Comparison of ENCODE assay signal across 8 cellular contexts in genomic region chr3:50503504-50503903, GRCh38. TPM values are rescaled to one million over a fixed set of nuclear protein-coding genes. Genes with fewer than 3 reads are reported as not detected.
A peak's percentile ranks its signal among the peaks of the same experiment; 100 is the strongest.
DNase-seq lines count a peak whose midpoint lies in the region; ATAC-seq and TF ChIP-seq lines count a peak whose summit lies in the region.

Gene CACNA2D2 (minus strand): TSS chr3:50503634. CDS start chr3:50503423, 211 bp downstream.

- peaks cover 6% of the 10 kb centered on the region for H3K4me1 Mint-ChIP-seq in CD4-positive, alpha-beta T cell (ENCODE audit: low read depth)
- peaks cover 4% of the 10 kb centered on the region for H3K4me1 Mint-ChIP-seq in activated CD8-positive, alpha-beta T cell treated with anti-CD3 and anti-CD28 coated beads for 36 hours (ENCODE audit: low read depth)

- peak within 1 kb of the TSS; percentile 83 for H3K4me3 Mint-ChIP-seq in CD4-positive, alpha-beta T cell
- peak within 1 kb of the TSS; percentile 63 for H3K4me3 Mint-ChIP-seq in activated CD8-positive, alpha-beta T cell treated with anti-CD3 and anti-CD28 coated beads for 36 hours

- H3K27me3 Mint-ChIP-seq in CD4-positive, alpha-beta T cell, result peaks cover 23% of the 10 kb centered on the region
- peaks cover 12% of the 10 kb centered on the region for H3K27me3 Mint-ChIP-seq in activated CD8-positive, alpha-beta T cell treated with anti-CD3 and anti-CD28 coated beads for 36 hours

- H3F3A ChIP-seq in Loucy (ENCODE audit: low read depth), result no peaks in the 10 kb centered on the region

- H3K9me2 ChIP-seq in Loucy (replicated peaks; ENCODE audit: low read depth, low read length), result no peaks in the 10 kb centered on the region

- peak; percentile 39 to 75 (median 59) for DNase-seq in CD4-positive, alpha-beta T cell
- DNase-seq in activated CD8-positive, alpha-beta T cell treated with anti-CD3 and anti-CD28 coated beads for 36 hours, result peak; percentile 60
- peak; percentile 52 to 56 (median 55) for DNase-seq in effector memory CD4-positive, alpha-beta T cell
- DNase-seq in stimulated activated CD8-positive, alpha-beta memory T cell treated with anti-CD3 and anti-CD28 coated beads, Interleukin-4, amount 100 ng/mL, for 48 hours, result peak; percentile 62
- no peak for DNase-seq in SHP77 treated with DMSO at 0.1 percent for 48 hours (lab: John Stamatoyannopoulos, UW)

- TF ChIP-seq CTCF in CD4-positive, alpha-beta T cell (IDR thresholded peaks at IDR 0.05), result no peak
- no peak for TF ChIP-seq CTCF in Loucy (conservative IDR thresholded peaks at IDR 0.05; ENCODE audit: low read length)
- no peak for TF ChIP-seq CTCF in activated CD8-positive, alpha-beta T cell treated with anti-CD3 and anti-CD28 coated beads for 36 hours (IDR thresholded peaks at IDR 0.05)

- CTCF ChIA-PET in CD4-positive, alpha-beta T cell (lab: Charles Lee), result no interaction called here
- CTCF ChIA-PET in activated CD8-positive, alpha-beta T cell treated with anti-CD3 and anti-CD28 coated beads for 36 hours (lab: Charles Lee), result interaction anchor here (1.1 to 3.2 kb wide), 3 partner anchors 12 to 39 kb away, joined by 3 to 14 read pairs (median 3); no protein-coding TSS in a partner anchor

- intact Hi-C loops in CD4-positive, alpha-beta T cell (cut with DNase I, micrococcal nuclease), result loop anchor here (5.0 to 10.0 kb wide), 3 partner anchors 66 to 1819 kb away; partner anchors contain the start of gene NCKIPSD (in 1 of the 2)
- intact Hi-C loops in activated CD8-positive, alpha-beta T cell treated with anti-CD3 and anti-CD28 coated beads for 36 hours (cut with micrococcal nuclease), result no loop called here

- H3K36me3 Mint-ChIP-seq in CD4-positive, alpha-beta T cell (ENCODE audit: low read depth), result no peaks in the 10 kb centered on the region
- H3K36me3 Mint-ChIP-seq in activated CD8-positive, alpha-beta T cell treated with anti-CD3 and anti-CD28 coated beads for 36 hours (ENCODE audit: low read depth), result no peaks in the 10 kb centered on the region

- H3K4me1 ChIP-seq in Loucy (ENCODE audit: insufficient read depth, low read length, poor library complexity, severe bottlenecking) (no peaks in the 10 kb centered on the region), mucosa of stomach (ENCODE audit: control insufficient read depth, insufficient read depth, low read length) (peaks cover 5% of the 10 kb centered on the region)
- peaks cover 8% of the 10 kb centered on the region for H3K4me1 ChIP-seq in effector memory CD4-positive, alpha-beta T cell (ENCODE audit: control insufficient read depth, insufficient read depth, low read length, poor library complexity, severe bottlenecking)

- peak; percentile 94 for ATAC-seq in CD4-positive, alpha-beta T cell (ENCODE audit: poor library complexity)
- peak; percentile 91 for ATAC-seq in activated CD8-positive, alpha-beta T cell treated with anti-CD3 and anti-CD28 coated beads for 36 hours
- no peak for ATAC-seq in HG03432 (IDR thresholded peaks at IDR 0.05; ENCODE audit: unreplicated experiment)

- no peak within 1 kb of the TSS for H2AFZ ChIP-seq in Loucy (ENCODE audit: low read length)

- H3K9me3 ChIP-seq in CD4-positive, alpha-beta T cell (ENCODE audit: control insufficient read depth, low read length), result no peaks in the 10 kb centered on the region
- no peaks in the 10 kb centered on the region for H3K9me3 ChIP-seq in Loucy (ENCODE audit: insufficient read depth, low read depth, low read length)
- no peaks in the 10 kb centered on the region for H3K9me3 ChIP-seq in effector memory CD4-positive, alpha-beta T cell (ENCODE audit: control insufficient read depth, low read length)
- H3K9me3 ChIP-seq in mucosa of stomach (ENCODE audit: control insufficient read depth, low read length), result no peaks in the 10 kb centered on the region

- H3K4me3 ChIP-seq in Loucy (ENCODE audit: low read length, poor library complexity, severe bottlenecking) (peak within 1 kb of the TSS; percentile 21), mucosa of stomach (ENCODE audit: low read length) (no peak within 1 kb of the TSS)
- H3K4me3 ChIP-seq in effector memory CD4-positive, alpha-beta T cell (ENCODE audit: insufficient read depth, low read depth, low read length, poor library complexity, severe bottlenecking), result peak within 1 kb of the TSS; percentile 56

- no peak within 1 kb of the TSS for H3K27ac ChIP-seq in CD4-positive, alpha-beta T cell (ENCODE audit: low read depth, low read length)
- H3K27ac ChIP-seq in effector memory CD4-positive, alpha-beta T cell (ENCODE audit: insufficient read depth, low read length, poor library complexity, severe bottlenecking), result no peak within 1 kb of the TSS

- no peak within 1 kb of the TSS for H3K4me2 ChIP-seq in Loucy (ENCODE audit: low read depth, low read length, poor library complexity, severe bottlenecking)

- H3K36me3 ChIP-seq in Loucy (ENCODE audit: insufficient read depth, low read length), result no peaks in the 10 kb centered on the region
- H3K36me3 ChIP-seq in effector memory CD4-positive, alpha-beta T cell (ENCODE audit: control insufficient read depth, insufficient read depth, low read length), result no peaks in the 10 kb centered on the region
- H3K36me3 ChIP-seq in mucosa of stomach (ENCODE audit: control insufficient read depth, insufficient read depth, low read length), result no peaks in the 10 kb centered on the region

- H4K20me1 ChIP-seq in Loucy (ENCODE audit: insufficient read depth, low read length, poor library complexity, severe bottlenecking), result no peaks in the 10 kb centered on the region

- H3K79me2 ChIP-seq in Loucy (ENCODE audit: insufficient read depth, low read length), result no peaks in the 10 kb centered on the region

- H3K27ac Mint-ChIP-seq in CD4-positive, alpha-beta T cell, result no peak within 1 kb of the TSS
- no peak within 1 kb of the TSS for H3K27ac Mint-ChIP-seq in activated CD8-positive, alpha-beta T cell treated with anti-CD3 and anti-CD28 coated beads for 36 hours

- peaks cover 3% of the 10 kb centered on the region for H3K27me3 ChIP-seq in CD4-positive, alpha-beta T cell (ENCODE audit: control insufficient read depth, insufficient read depth, low read length)
- H3K27me3 ChIP-seq in Loucy (ENCODE audit: insufficient read depth, low read length, poor library complexity, severe bottlenecking), result peaks cover 22% of the 10 kb centered on the region
- H3K27me3 ChIP-seq in effector memory CD4-positive, alpha-beta T cell (replicated peaks; ENCODE audit: control insufficient read depth, insufficient read depth, low read length, poor library complexity, severe bottlenecking), result no peaks in the 10 kb centered on the region
- peaks cover 28% of the 10 kb centered on the region for H3K27me3 ChIP-seq in mucosa of stomach (ENCODE audit: control insufficient read depth, insufficient read depth, low read length)

- POLR2A ChIA-PET in CD4-positive, alpha-beta T cell (lab: Charles Lee), result interaction anchor here (0.9 to 1.5 kb wide), 3 partner anchors 54 to 166 kb away, joined by 3 to 4 read pairs (median 4); partner anchors contain the start of gene HEMK1
- POLR2A ChIA-PET in activated CD8-positive, alpha-beta T cell treated with anti-CD3 and anti-CD28 coated beads for 36 hours (lab: Charles Lee), result interaction anchor here (1.6 kb wide), 1 partner anchor 11 kb away, joined by 3 read pairs; no protein-coding TSS in a partner anchor

- no peaks in the 10 kb centered on the region for H3K9me3 Mint-ChIP-seq in CD4-positive, alpha-beta T cell
- H3K9me3 Mint-ChIP-seq in activated CD8-positive, alpha-beta T cell treated with anti-CD3 and anti-CD28 coated beads for 36 hours, result no peaks in the 10 kb centered on the region

- H3K9ac ChIP-seq in Loucy (ENCODE audit: low read depth, low read length, poor library complexity, severe bottlenecking), result no peak within 1 kb of the TSS
- H3K9ac ChIP-seq in mucosa of stomach (ENCODE audit: low read length), result peak within 1 kb of the TSS; percentile 43

RNA-seq across cellular contexts. Expression of gene CACNA2D2, which starts in this region (rescaled TPM):
- 1 to 10 TPM; 2.5 to 3.8 TPM for total RNA-seq in CD4-positive, alpha-beta T cell
- 1 to 10 TPM; 1.6 to 2.1 TPM for total RNA-seq in activated CD8-positive, alpha-beta T cell treated with anti-CD3 and anti-CD28 coated beads for 36 hours
